9 cellular contexts compared by ENCODE assay signal in the genomic region with DNA sequence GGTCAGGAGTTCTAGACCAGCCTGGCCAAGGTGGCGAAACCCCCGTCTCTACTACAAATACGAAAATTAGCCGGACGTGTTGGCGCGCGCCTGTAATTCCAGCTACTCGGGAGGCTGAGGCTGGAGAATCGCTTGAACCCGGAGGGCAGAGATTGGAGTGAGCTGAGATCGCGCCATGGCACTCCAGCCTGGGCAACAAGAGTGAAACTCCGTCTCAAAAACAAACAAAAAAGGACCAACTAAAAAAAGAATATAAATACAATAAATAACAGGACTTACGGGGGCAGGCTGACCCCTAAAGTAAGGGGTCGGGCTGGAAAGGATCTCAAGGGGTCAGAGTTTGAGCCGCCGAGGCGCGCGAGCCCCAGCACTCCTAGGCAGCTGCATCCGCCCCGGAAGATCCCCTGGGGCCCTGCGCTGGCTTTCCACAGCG. TPM values are rescaled to one million over a fixed set of nuclear protein-coding genes. Genes with fewer than 3 reads are reported as not detected.
DNase-seq lines count a peak whose midpoint lies in the region; ATAC-seq and TF ChIP-seq lines count a peak whose summit lies in the region.
"Had no signal": no experiment of that assay in that cellular context is flagged by ENCODE, and none has a peak within 500 bp of the region (broad histone marks: within the 10 kb centered on the region; RNA-seq: fewer than 3 reads in every experiment).

No MANE protein-coding gene starts in this region.

- no peaks in the 10 kb centered on the region for H3K9me3 Mint-ChIP-seq in T-cell

- H3K27me3 ChIP-seq in gastroesophageal sphincter (no peaks in the 10 kb centered on the region), smooth muscle cell (ENCODE audit: low read depth) (no peaks in the 10 kb centered on the region)

- 0 to 2% methylated on average over 1 to 10 of the region's 25 CpGs for WGBS in gastroesophageal sphincter (ENCODE audit: low coverage in 1 of 2), 2 donors
- WGBS in smooth muscle cell (ENCODE audit: low lambda C conversion rate): 1% methylated on average over 25 of the region's 25 CpGs

- H3K4me1 ChIP-seq in gastroesophageal sphincter: peaks cover 0 to 56% (median 19%) of the 10 kb centered on the region in 3 donors
- peaks cover 6% of the 10 kb centered on the region for H3K4me1 ChIP-seq in smooth muscle cell (ENCODE audit: low read depth)

- peak overlapping the region; percentile 52 to 95 for H3K4me3 ChIP-seq in gastroesophageal sphincter
- peak overlapping the region; percentile 83 for H3K4me3 ChIP-seq in smooth muscle cell

- H3K36me3 Mint-ChIP-seq in T-cell: peaks cover 21% of the 10 kb centered on the region

- peaks cover 0 to 39% of the 10 kb centered on the region in 2 donors for H3K36me3 ChIP-seq in gastroesophageal sphincter
- H3K36me3 ChIP-seq in smooth muscle cell (ENCODE audit: low read depth): no peaks in the 10 kb centered on the region

- TF ChIP-seq CTCF in gastroesophageal sphincter (IDR thresholded peaks at IDR 0.05) (no peak), smooth muscle cell (IDR thresholded peaks at IDR 0.05; ENCODE audit: borderline replicate concordance, insufficient read depth, poor library complexity, severe bottlenecking) (no peak)

- peaks cover 41% of the 10 kb centered on the region for H3K79me2 ChIP-seq in smooth muscle cell (ENCODE audit: low read depth)

- H3K9ac ChIP-seq in smooth muscle cell (ENCODE audit: low read depth): peak overlapping the region; percentile 47

- peaks cover 26% of the 10 kb centered on the region for H4K20me1 ChIP-seq in smooth muscle cell (ENCODE audit: low read depth)

- POLR2A ChIA-PET in T-cell (lab: Charles Lee): interaction anchor here in 1 of 2 donors (0.7 to 1.2 kb wide), 3 partner anchors 12 to 116 kb away, joined by 3 to 4 read pairs (median 4); a partner anchor contains a TSS

- CTCF ChIA-PET in T-cell (lab: Charles Lee): interaction anchor here in 1 of 2 donors (0.7 to 1.3 kb wide), 4 partner anchors 78 to 223 kb away, joined by 3 to 8 read pairs (median 3); a partner anchor contains a TSS

- H3K4me1 Mint-ChIP-seq in T-cell: peaks cover 24 to 32% (median 27%) of the 10 kb centered on the region in 3 donors

- H3K4me3 Mint-ChIP-seq in T-cell: peak overlapping the region; percentile 86 to 99 (median 90)

- H3K27ac ChIP-seq in gastroesophageal sphincter (peak overlapping the region; percentile 65 to 99 (median 96)), smooth muscle cell (ENCODE audit: low read depth) (peak overlapping the region; percentile 49)

- peak overlapping the region; percentile 96 for H3K4me2 ChIP-seq in smooth muscle cell

- no peaks in the 10 kb centered on the region for H3K27me3 Mint-ChIP-seq in T-cell

- H3K27ac Mint-ChIP-seq in T-cell: peak overlapping the region; percentile 97

- peak overlapping the region; percentile 84 for H2AFZ ChIP-seq in smooth muscle cell (ENCODE audit: low read depth)

- H3F3A ChIP-seq in smooth muscle cell (ENCODE audit: low read depth): no peaks in the 10 kb centered on the region

- TF ChIP-seq POLR2A in gastroesophageal sphincter (IDR thresholded peaks at IDR 0.05): no peak

- ATAC-seq in GM21528 (IDR thresholded peaks at IDR 0.05; ENCODE audit: low FRiP score, unreplicated experiment) (peak; percentile 3), T-cell (replicated peaks in 1 of 4) (peak; percentile 1 to 5 (median 3)), gastroesophageal sphincter (no peak), HG02759 (IDR thresholded peaks at IDR 0.05; ENCODE audit: unreplicated experiment) (no peak)

- DNase-seq in T-cell: peak in 3 of 34 experiments; percentile 16 to 21 (median 18)
- no peak for DNase-seq in smooth muscle cell (lab: John Stamatoyannopoulos, UW; ENCODE audit: unreplicated experiment)
- DNase-seq in activated gamma-delta T cell (lab: John Stamatoyannopoulos, UW): no peak
- DNase-seq in retina: no peak
- no peak for DNase-seq in NCI-H1694 (lab: John Stamatoyannopoulos, UW)

- H3K9me3 ChIP-seq in gastroesophageal sphincter (no peaks in the 10 kb centered on the region), smooth muscle cell (replicated peaks; ENCODE audit: low read depth) (no peaks in the 10 kb centered on the region)

- no peak for TF ChIP-seq EP300 in gastroesophageal sphincter (IDR thresholded peaks at IDR 0.05)

RNA-seq across cellular contexts. Expression of a gene that starts 0.5 kb away (rescaled TPM):
- total RNA-seq in T-cell (10 to 100 TPM; 27.8 to 44.1 (median 39.3) TPM), gastroesophageal sphincter (100 to 1,000 TPM; 136 to 157 (median 145) TPM), smooth muscle cell (74.0 and 74.4 TPM in 2 replicates)
- polyA plus RNA-seq in smooth muscle cell: 93.8 and 94.8 TPM in 2 replicates

RNA-seq across cellular contexts. Expression of a gene that starts 3.3 kb away (rescaled TPM):
- total RNA-seq in T-cell (not detected), gastroesophageal sphincter (not detected), smooth muscle cell (not detected in 2 replicates)
- polyA plus RNA-seq in smooth muscle cell: 0.31 TPM in 1 of 2 replicates, not detected in the other
- total RNA-seq: HT-29 had no signal

RNA-seq across cellular contexts. Expression of a gene that starts 30.4 kb away (rescaled TPM):
- 10 to 100 TPM; 35.4 to 63.7 (median 54.9) TPM for total RNA-seq in T-cell
- total RNA-seq in gastroesophageal sphincter: 10 to 100 TPM; 44.7 to 70.6 (median 47.6) TPM
- total RNA-seq in smooth muscle cell: 21.1 and 24.5 TPM in 2 replicates
- polyA plus RNA-seq in smooth muscle cell: 8.7 TPM in 2 replicates

RNA-seq across cellular contexts. Expression of a gene that starts 33.5 kb away (rescaled TPM):
- total RNA-seq in T-cell (under 1 TPM; 0.20 to 0.95 (median 0.30) TPM), gastroesophageal sphincter (10 to 100 TPM in 2 of 4 donors, 1 to 10 TPM in 2; 8.1 to 13.8 (median 10.2) TPM), smooth muscle cell (2.7 and 4.5 TPM in 2 replicates)
- polyA plus RNA-seq in smooth muscle cell: 2.3 and 4.0 TPM in 2 replicates

Comparison
In these comparisons a context has a peak if more than half of its experiments do, and no peak if none do; other contexts are left out.
1. ATAC-seq: peak in GM21528 (single experiment) and T-cell (4 of 4); none in gastroesophageal sphincter (single experiment) and HG02759 (single experiment).